Comparison of ENCODE assay signal across 19 cellular contexts in the genomic region with DNA sequence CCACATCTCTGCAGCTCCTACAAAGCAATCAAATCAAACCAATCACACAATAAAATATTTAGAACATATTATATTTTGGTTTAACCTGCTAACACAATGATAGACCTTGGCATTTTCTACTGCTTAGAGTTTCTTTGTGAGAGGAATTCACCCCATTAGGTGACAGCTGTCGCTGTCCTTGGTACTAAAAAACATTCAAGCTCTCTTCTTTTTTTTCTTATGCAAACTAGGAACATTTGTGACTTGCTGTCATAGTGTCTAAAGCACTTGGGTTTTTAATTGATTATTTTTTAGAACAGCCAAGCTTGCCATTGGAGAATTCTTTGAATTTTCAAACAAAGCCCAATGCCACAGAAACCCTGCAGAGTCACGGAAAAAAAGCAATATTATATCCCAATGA. TPM values are rescaled to one million over a fixed set of nuclear protein-coding genes. Genes with fewer than 3 reads are reported as not detected.
DNase-seq lines count a peak whose midpoint lies in the region; ATAC-seq, FAIRE-seq and TF ChIP-seq lines count a peak whose summit lies in the region.
"Had no signal": no experiment of that assay in that cellular context is flagged by ENCODE, and none has a peak within 500 bp of the region (broad histone marks: within the 10 kb centered on the region; RNA-seq: fewer than 3 reads in every experiment).

No MANE protein-coding gene starts in this region.

- H3K36me3 ChIP-seq in H7 (replicated peaks; ENCODE audit: control insufficient read depth, insufficient read depth, low read length) (no peaks in the 10 kb centered on the region), OCI-LY7 (ENCODE audit: insufficient read depth, low read length) (peaks cover 3% of the 10 kb centered on the region; the same call in 1 of the 2 replicates), BE2C (no peaks in the 10 kb centered on the region)
- H3K36me3 ChIP-seq: heart right ventricle, upper lobe of left lung had no signal

- DNase-seq in A549 (ENCODE audit: low read depth in 1 of 2, low spot score in 1 of 2) (no peak), H7 (peak; percentile 18), OCI-LY7 (ENCODE audit: low spot score) (peak; percentile 64), epithelial cell of esophagus (ENCODE audit: low read depth) (peak; percentile 20), BE2C (no peak)
- no peak for DNase-seq in stimulated activated CD4-positive, alpha-beta T cell treated with anti-CD3 and anti-CD28 coated beads, Interleukin-4, amount 100 ng/mL, for 4 hours
- no peak for DNase-seq in activated CD4-positive, alpha-beta T cell treated with anti-CD3 and anti-CD28 coated beads, Interleukin-2, amount 10 ng/mL, durations not matched to agents 7 days and 5 days
- DNase-seq: activated CD4-positive, alpha-beta memory T cell treated with anti-CD3 and anti-CD28 coated beads for 36 hours; DMS79; heart right ventricle; kidney glomerular epithelial cell; NCI-H2081; NCI-H748 treated with DMSO at 0.1 percent for 48 hours; stimulated activated naive CD4-positive, alpha-beta T cell; upper lobe of left lung had no signal

- peaks cover 6% of the 10 kb centered on the region for H3K9me3 Mint-ChIP-seq in activated CD4-positive, alpha-beta T cell treated with anti-CD3 and anti-CD28 coated beads, Interleukin-2, amount 10 ng/mL, durations not matched to agents 7 days and 5 days
- H3K9me3 Mint-ChIP-seq: T-helper 2 cell treated with Interferon-gamma antibody and Interleukin-4, amounts not matched to agents 5 μg/mL and 100 μg/mL, for 36 hours had no signal

- no peak overlapping the region for H3K27ac ChIP-seq in A549
- no peak overlapping the region for H3K27ac ChIP-seq in OCI-LY7 (ENCODE audit: low read depth, low read length, poor library complexity, severe bottlenecking)
- H3K27ac ChIP-seq: heart right ventricle, upper lobe of left lung had no signal

- FAIRE-seq in A549 (lab: Jason Lieb, UNC): no peak

- no peaks in the 10 kb centered on the region for H3K79me2 ChIP-seq in OCI-LY7 (ENCODE audit: insufficient read depth, low read depth, low read length)

- no peaks in the 10 kb centered on the region for H4K20me1 ChIP-seq in OCI-LY7 (ENCODE audit: insufficient read depth, low read length)

- H3K27ac Mint-ChIP-seq in activated CD4-positive, alpha-beta T cell treated with anti-CD3 and anti-CD28 coated beads, Interleukin-2, amount 10 ng/mL, durations not matched to agents 7 days and 5 days: no peak overlapping the region
- H3K27ac Mint-ChIP-seq: activated CD4-positive, alpha-beta memory T cell treated with anti-CD3 and anti-CD28 coated beads for 36 hours; T-helper 2 cell treated with Interferon-gamma antibody and Interleukin-4, amounts not matched to agents 5 μg/mL and 100 μg/mL, for 36 hours had no signal

- no peak overlapping the region for H3K4me3 Mint-ChIP-seq in activated CD4-positive, alpha-beta T cell treated with anti-CD3 and anti-CD28 coated beads, Interleukin-2, amount 10 ng/mL, durations not matched to agents 7 days and 5 days
- H3K4me3 Mint-ChIP-seq: activated CD4-positive, alpha-beta memory T cell treated with anti-CD3 and anti-CD28 coated beads for 36 hours; T-helper 2 cell treated with Interferon-gamma antibody and Interleukin-4, amounts not matched to agents 5 μg/mL and 100 μg/mL, for 36 hours had no signal

- TF ChIP-seq RAD21 in A549 (conservative IDR thresholded peaks at IDR 0.05 in 1 of 2, IDR thresholded peaks at IDR 0.05 in 1 of 2): no peak

- BruUV-seq in OCI-LY7 (replicated peaks; lab: Mats Ljungman, UMichigan): no TSS peak

- POLR2A ChIA-PET in A549 (lab: Yijun Ruan, JAX): no interaction called here
- POLR2A ChIA-PET in OCI-LY7 (lab: Charles Lee): interaction anchor here (1.3 kb wide), 2 partner anchors 10 to 11 kb away, joined by 5 to 6 read pairs; no protein-coding TSS in a partner anchor
- POLR2A ChIA-PET in activated CD4-positive, alpha-beta T cell treated with anti-CD3 and anti-CD28 coated beads, Interleukin-2, amount 10 ng/mL, durations not matched to agents 7 days and 5 days (lab: Charles Lee): interaction anchor here (0.7 kb wide), 1 partner anchor 763 kb away, joined by 6 read pairs; no protein-coding TSS in a partner anchor

- no peaks in the 10 kb centered on the region for H3K36me3 Mint-ChIP-seq in activated CD4-positive, alpha-beta T cell treated with anti-CD3 and anti-CD28 coated beads, Interleukin-2, amount 10 ng/mL, durations not matched to agents 7 days and 5 days (ENCODE audit: low read depth)
- H3K36me3 Mint-ChIP-seq: activated CD4-positive, alpha-beta memory T cell treated with anti-CD3 and anti-CD28 coated beads for 36 hours had no signal

- TF ChIP-seq POLR2A in A549 (IDR thresholded peaks at IDR 0.05; ENCODE audit: low read length): no peak

- no peak overlapping the region for H2AFZ ChIP-seq in OCI-LY7 (ENCODE audit: low read length)

- TF ChIP-seq CTCF in A549 (IDR thresholded peaks at IDR 0.05) (no peak), OCI-LY7 (conservative IDR thresholded peaks at IDR 0.05; ENCODE audit: low read length) (no peak), epithelial cell of esophagus (IDR thresholded peaks at IDR 0.05; ENCODE audit: insufficient read depth, low read depth, low read length, missing control alignments) (no peak), BE2C (IDR thresholded peaks at IDR 0.05; ENCODE audit: low read depth, low read length) (no peak)

- H3K4me2 ChIP-seq in A549 (no peak overlapping the region), OCI-LY7 (ENCODE audit: low read length) (no peak overlapping the region)

- H3K27me3 ChIP-seq in H7 (ENCODE audit: control insufficient read depth, insufficient read depth, low read length) (no peaks in the 10 kb centered on the region), BE2C (no peaks in the 10 kb centered on the region; the same call in 1 of the 2 replicates)
- H3K27me3 ChIP-seq: upper lobe of left lung had no signal

- ATAC-seq in A549 (no peak), HG02884 (IDR thresholded peaks at IDR 0.05; ENCODE audit: unreplicated experiment) (no peak)
- ATAC-seq: heart right ventricle had no signal

- CTCF ChIA-PET in A549 (lab: Yijun Ruan, JAX) (no interaction called here), OCI-LY7 (lab: Charles Lee; ENCODE audit: unreplicated experiment) (no interaction called here)
- CTCF ChIA-PET in activated CD4-positive, alpha-beta T cell treated with anti-CD3 and anti-CD28 coated beads, Interleukin-2, amount 10 ng/mL, durations not matched to agents 7 days and 5 days (lab: Charles Lee): no interaction called here

- TF ChIP-seq EP300 in A549 (IDR thresholded peaks at IDR 0.05): no peak

- H3K9me2 ChIP-seq in OCI-LY7 (ENCODE audit: insufficient read depth, low read length): no peaks in the 10 kb centered on the region

- no peaks in the 10 kb centered on the region for H3K4me1 Mint-ChIP-seq in activated CD4-positive, alpha-beta T cell treated with anti-CD3 and anti-CD28 coated beads, Interleukin-2, amount 10 ng/mL, durations not matched to agents 7 days and 5 days

- H3K9me3 ChIP-seq in A549 (peaks cover 4% of the 10 kb centered on the region; the same call in 1 of the 3 replicates), OCI-LY7 (ENCODE audit: low read length) (peaks cover 13% of the 10 kb centered on the region; the same call in 1 of the 2 replicates), BE2C (no peaks in the 10 kb centered on the region)

- H3K4me1 ChIP-seq in A549 (no peaks in the 10 kb centered on the region), OCI-LY7 (ENCODE audit: insufficient read depth, low read length, poor library complexity, severe bottlenecking) (peaks cover 26% of the 10 kb centered on the region), BE2C (no peaks in the 10 kb centered on the region)
- H3K4me1 ChIP-seq: heart right ventricle, upper lobe of left lung had no signal

- no peaks in the 10 kb centered on the region for H3K27me3 Mint-ChIP-seq in activated CD4-positive, alpha-beta T cell treated with anti-CD3 and anti-CD28 coated beads, Interleukin-2, amount 10 ng/mL, durations not matched to agents 7 days and 5 days

- no peak overlapping the region for H3K4me3 ChIP-seq in A549
- no peak overlapping the region for H3K4me3 ChIP-seq in H7 (ENCODE audit: insufficient read depth, low read depth, low read length)
- no peak overlapping the region for H3K4me3 ChIP-seq in OCI-LY7 (ENCODE audit: low read depth, low read length, poor library complexity, severe bottlenecking)
- H3K4me3 ChIP-seq in epithelial cell of esophagus (ENCODE audit: low read length): no peak overlapping the region
- no peak overlapping the region for H3K4me3 ChIP-seq in BE2C (ENCODE audit: low read depth, low read length)
- H3K4me3 ChIP-seq: heart right ventricle, upper lobe of left lung had no signal

- 3% methylated on average over 2 of the region's 2 CpGs for WGBS in A549 (ENCODE audit: missing lambda C conversion rate)

- intact Hi-C loops in OCI-LY7 (cut with micrococcal nuclease; ENCODE audit: unreplicated experiment): no loop called here

RNA-seq across cellular contexts. Expression of a gene that starts 46.4 kb away (rescaled TPM):
- polyA plus RNA-seq in A549 (2011; rRNA removed) (0.05 and 0.06 TPM in 2 replicates), A549 (2017; fragmentation: RNase III; extraction: RNeasy Plus Mini Kit Qiagen cat#74134 plus additional on column Dnase treatment) (0.72 to 0.79 TPM (median 0.79 TPM) in 3 replicates)
- polyA plus RNA-seq in A549 (2012; cell fraction: cytosol; rRNA removed): 0.04 and 0.06 TPM in 2 replicates
- polyA plus RNA-seq in A549 (2012; cell fraction: nucleus; rRNA removed): 0.07 and 0.84 TPM in 2 replicates
- 0.45 TPM in 1 of 2 replicates, not detected in the other for polyA minus RNA-seq in A549 (2011; rRNA and poly(A)+ RNA removed)
- 2.2 and 6.0 TPM in 2 replicates for total RNA-seq in H7 (2014; rRNA removed; shearing (Covaris generic))
- total RNA-seq in OCI-LY7 (2014; rRNA removed; shearing (Covaris generic)): 109 and 150 TPM in 2 replicates
- 246 and 247 TPM in 2 replicates for total RNA-seq in OCI-LY7 (2022)
- polyA plus RNA-seq in BE2C (2012; ENCODE audit: insufficient read depth, insufficient read length, low read depth): not detected
- not detected for total RNA-seq in activated CD4-positive, alpha-beta T cell treated with anti-CD3 and anti-CD28 coated beads, Interleukin-2, amount 10 ng/mL, durations not matched to agents 7 days and 5 days
- total RNA-seq: activated CD4-positive, alpha-beta memory T cell treated with anti-CD3 and anti-CD28 coated beads for 36 hours; chondrocyte; osteoblast had no signal

Comparison
In these comparisons a context has a peak if more than half of its experiments do, and no peak if none do; other contexts are left out.
1. DNase-seq: peak in H7 (single experiment), OCI-LY7 (single experiment) and epithelial cell of esophagus (single experiment); none in A549 (0 of 2), stimulated activated CD4-positive, alpha-beta T cell treated with anti-CD3 and anti-CD28 coated beads, Interleukin-4, amount 100 ng/mL, for 4 hours (0 of 2), BE2C (single experiment) and activated CD4-positive, alpha-beta T cell treated with anti-CD3 and anti-CD28 coated beads, Interleukin-2, amount 10 ng/mL, durations not matched to agents 7 days and 5 days (single experiment).
2. RNA of a gene that starts 46.4 kb away (total RNA-seq): 109 to 247 TPM in OCI-LY7; 2.2 to 6.0 TPM in H7 and not detected in activated CD4-positive, alpha-beta T cell treated with anti-CD3 and anti-CD28 coated beads, Interleukin-2, amount 10 ng/mL, durations not matched to agents 7 days and 5 days; every median in the first group is over 10 times any median in the second.